ENCODE assay signal across 9 cellular contexts in genomic region chr7:6482307-6482706, GRCh38. TPM values are rescaled to one million over a fixed set of nuclear protein-coding genes. Genes with fewer than 3 reads are reported as not detected.
DNase-seq lines count a peak whose midpoint lies in the region; ATAC-seq, FAIRE-seq and TF ChIP-seq lines count a peak whose summit lies in the region.
"Had no signal": no experiment of that assay in that cellular context is flagged by ENCODE, and none has a peak within 500 bp of the region (broad histone marks: within the 10 kb centered on the region; RNA-seq: fewer than 3 reads in every experiment).

No MANE protein-coding gene starts in this region.

- H4K20me1 ChIP-seq in astrocyte (ENCODE audit: insufficient read depth, low read length) = peaks cover 57% of the 10 kb centered on the region

- intact Hi-C loops in left cardiac atrium (cut with DNase I) = no loop called here

- H3K27me3 Mint-ChIP-seq in astrocyte (ENCODE audit: low read depth, unreplicated experiment) (no peaks in the 10 kb centered on the region), memory B cell (no peaks in the 10 kb centered on the region), type B pancreatic cell (no peaks in the 10 kb centered on the region)

- H3K79me2 ChIP-seq in astrocyte (ENCODE audit: insufficient read depth, low read length) = peaks cover 67% of the 10 kb centered on the region

- H3K36me3 Mint-ChIP-seq in astrocyte (ENCODE audit: low read depth, unreplicated experiment) (peaks cover 15% of the 10 kb centered on the region), memory B cell (peaks cover 5% of the 10 kb centered on the region), type B pancreatic cell (peaks cover 8% of the 10 kb centered on the region)

- FAIRE-seq in astrocyte (lab: Jason Lieb, UNC) = no peak

- peak overlapping the region; percentile 99 for H3K27ac Mint-ChIP-seq in astrocyte (ENCODE audit: unreplicated experiment)
- H3K27ac Mint-ChIP-seq in memory B cell = no peak overlapping the region
- peak overlapping the region; percentile 99 for H3K27ac Mint-ChIP-seq in type B pancreatic cell

- H3K4me1 ChIP-seq in right atrium auricular region (peaks cover 0 to 57% of the 10 kb centered on the region in 2 donors), astrocyte (ENCODE audit: insufficient read depth, low read length) (peaks cover 24% of the 10 kb centered on the region)

- H3K4me1 Mint-ChIP-seq in astrocyte (ENCODE audit: low read depth, unreplicated experiment) (peaks cover 32% of the 10 kb centered on the region), memory B cell (peaks cover 26% of the 10 kb centered on the region), type B pancreatic cell (ENCODE audit: unreplicated experiment) (peaks cover 36% of the 10 kb centered on the region)

- peak overlapping the region; percentile 5 to 91 for H3K4me3 ChIP-seq in right atrium auricular region
- peak overlapping the region; percentile 98 for H3K4me3 ChIP-seq in astrocyte (ENCODE audit: insufficient read depth, low read depth, low read length)
- no peak overlapping the region for H3K4me3 ChIP-seq in H7 (ENCODE audit: insufficient read depth, low read depth, low read length)

- peak overlapping the region; percentile 90 to 95 for H3K27ac ChIP-seq in right atrium auricular region
- no peak overlapping the region for H3K27ac ChIP-seq in astrocyte (ENCODE audit: low read depth, low read length)

- no peaks in the 10 kb centered on the region for H3K36me3 ChIP-seq in right atrium auricular region
- H3K36me3 ChIP-seq in astrocyte (ENCODE audit: insufficient read depth, low read length) = peaks cover 30% of the 10 kb centered on the region
- H3K36me3 ChIP-seq in H7 (replicated peaks; ENCODE audit: control insufficient read depth, insufficient read depth, low read length) = no peaks in the 10 kb centered on the region; the same call in 1 of the 2 replicates
- H3K36me3 ChIP-seq: vagina had no signal

- no peak for DNase-seq in right atrium auricular region (ENCODE audit: low spot score)
- DNase-seq in left cardiac atrium = no peak
- no peak for DNase-seq in astrocyte (ENCODE audit: low read depth)
- no peak for DNase-seq in memory B cell (ENCODE audit: low spot score in 2 of 2)
- DNase-seq in type B pancreatic cell (ENCODE audit: extremely low spot score, unreplicated experiment) = no peak
- DNase-seq in H7 = no peak
- DNase-seq in stimulated activated CD4-positive, alpha-beta T cell treated with anti-CD3 and anti-CD28 coated beads, Interleukin-1b, Interleukin-23, amount 100 ng/mL, for 48 hours = no peak
- DNase-seq in iPS-NIHi11 (ENCODE audit: low spot score) = no peak

- H3K9me3 ChIP-seq in right atrium auricular region (no peaks in the 10 kb centered on the region), astrocyte (ENCODE audit: insufficient read depth, low read depth, low read length) (no peaks in the 10 kb centered on the region)
- H3K9me3 ChIP-seq: vagina had no signal

- H3K9me3 Mint-ChIP-seq in astrocyte (ENCODE audit: unreplicated experiment) (no peaks in the 10 kb centered on the region), memory B cell (no peaks in the 10 kb centered on the region), type B pancreatic cell (peaks cover 5% of the 10 kb centered on the region)

- no peaks in the 10 kb centered on the region for H3K27me3 ChIP-seq in right atrium auricular region
- H3K27me3 ChIP-seq in astrocyte (ENCODE audit: insufficient read depth, low read length) = no peaks in the 10 kb centered on the region
- no peaks in the 10 kb centered on the region for H3K27me3 ChIP-seq in H7 (ENCODE audit: control insufficient read depth, insufficient read depth, low read length)
- H3K27me3 ChIP-seq: vagina had no signal

- no peak for TF ChIP-seq CTCF in right atrium auricular region (IDR thresholded peaks at IDR 0.05)
- TF ChIP-seq CTCF in astrocyte (IDR thresholded peaks at IDR 0.05; ENCODE audit: insufficient read depth, low read depth, low read length) = no peak
- TF ChIP-seq CTCF in type B pancreatic cell (conservative IDR thresholded peaks at IDR 0.05) = no peak

- ATAC-seq in left cardiac atrium (no peak), memory B cell (ENCODE audit: low read depth) (no peak)

- no peak overlapping the region for H2AFZ ChIP-seq in astrocyte (ENCODE audit: low read depth, low read length)

- H3K4me3 Mint-ChIP-seq in astrocyte (ENCODE audit: unreplicated experiment) = peak overlapping the region; percentile 97
- H3K4me3 Mint-ChIP-seq in memory B cell = peak overlapping the region; percentile 90
- peak overlapping the region; percentile 98 for H3K4me3 Mint-ChIP-seq in type B pancreatic cell

- peak overlapping the region; percentile 84 for H3K4me2 ChIP-seq in astrocyte (ENCODE audit: low read length)

- peak overlapping the region; percentile 98 for H3K9ac ChIP-seq in astrocyte (ENCODE audit: low read length)

RNA-seq across cellular contexts. Expression of gene KDELR2, which starts 1.6 kb away (rescaled TPM):
- 10 to 100 TPM; 57.6 to 64.7 TPM for total RNA-seq in right atrium auricular region
- 100 to 1,000 TPM in 1 of 2 donors, 10 to 100 TPM in 1; 90.8 to 122 TPM for total RNA-seq in left cardiac atrium
- 336 and 362 TPM in 2 replicates for total RNA-seq in astrocyte
- 147 and 227 TPM in 2 replicates for total RNA-seq in type B pancreatic cell (ENCODE audit: low replicate concordance)
- 60.9 and 64.1 TPM in 2 replicates for total RNA-seq in H7 (2014; rRNA removed; shearing (Covaris generic))

RNA-seq across cellular contexts. Expression of gene DAGLB, which starts 34.6 kb away (rescaled TPM):
- total RNA-seq in right atrium auricular region = 1 to 10 TPM; 5.7 to 9.4 TPM
- 10 to 100 TPM in 1 of 2 donors, 1 to 10 TPM in 1; 8.6 to 11.9 TPM for total RNA-seq in left cardiac atrium
- 21.9 and 28.3 TPM in 2 replicates for total RNA-seq in astrocyte
- total RNA-seq in type B pancreatic cell (ENCODE audit: low replicate concordance) = 21.2 and 27.0 TPM in 2 replicates
- total RNA-seq in H7 (2014; rRNA removed; shearing (Covaris generic)) = 38.2 and 40.6 TPM in 2 replicates
